1 cellular context compared by ENCODE assay signal in the genomic region with DNA sequence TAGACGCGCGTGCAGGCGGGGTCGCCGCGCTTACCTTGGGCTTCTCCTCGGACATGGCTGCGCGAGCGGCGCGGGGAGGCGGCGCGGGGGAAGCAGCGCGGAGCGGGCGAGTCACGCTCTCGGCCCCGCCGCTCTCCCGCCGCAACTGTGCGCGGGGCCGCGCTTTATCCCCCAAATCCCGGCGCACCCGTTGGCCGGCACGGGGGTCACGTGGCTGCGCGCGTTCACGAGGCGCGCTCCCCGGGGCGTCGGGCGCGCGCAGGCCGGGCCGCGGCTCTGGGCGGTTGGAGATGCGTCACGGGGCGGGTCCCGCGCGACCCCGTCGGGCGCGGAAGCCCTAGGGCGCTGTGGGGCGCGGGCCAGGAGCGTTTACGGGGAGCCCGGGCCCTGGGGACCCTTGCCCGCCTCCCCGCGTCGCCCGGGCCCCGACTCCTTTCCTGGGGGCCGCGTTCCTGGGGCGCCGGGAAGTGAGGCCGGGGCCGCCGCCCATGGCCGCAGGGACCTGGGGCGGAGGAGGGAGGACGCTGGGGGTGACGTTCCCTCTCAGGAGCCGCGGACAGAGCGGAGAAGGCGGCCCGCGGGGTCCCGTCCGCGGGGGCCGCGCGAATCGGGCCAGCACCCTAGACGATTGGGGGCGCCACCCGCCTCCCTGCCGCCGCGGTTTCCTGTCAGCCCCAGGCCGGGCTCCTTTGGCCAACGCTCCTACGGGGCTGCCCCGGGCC.
TF ChIP-seq lines count a peak whose summit lies in the region.

A gene (minus strand): TSS at position 149 of the 722 bp plus-strand sequence. CDS start 94 bp downstream, at position 55.

TF ChIP-seq in K562, 482 proteins besides CTCF, POLR2A, EP300 and RAD21 (continued from another document and continues in another):
- TF ChIP-seq, protein P1, sequence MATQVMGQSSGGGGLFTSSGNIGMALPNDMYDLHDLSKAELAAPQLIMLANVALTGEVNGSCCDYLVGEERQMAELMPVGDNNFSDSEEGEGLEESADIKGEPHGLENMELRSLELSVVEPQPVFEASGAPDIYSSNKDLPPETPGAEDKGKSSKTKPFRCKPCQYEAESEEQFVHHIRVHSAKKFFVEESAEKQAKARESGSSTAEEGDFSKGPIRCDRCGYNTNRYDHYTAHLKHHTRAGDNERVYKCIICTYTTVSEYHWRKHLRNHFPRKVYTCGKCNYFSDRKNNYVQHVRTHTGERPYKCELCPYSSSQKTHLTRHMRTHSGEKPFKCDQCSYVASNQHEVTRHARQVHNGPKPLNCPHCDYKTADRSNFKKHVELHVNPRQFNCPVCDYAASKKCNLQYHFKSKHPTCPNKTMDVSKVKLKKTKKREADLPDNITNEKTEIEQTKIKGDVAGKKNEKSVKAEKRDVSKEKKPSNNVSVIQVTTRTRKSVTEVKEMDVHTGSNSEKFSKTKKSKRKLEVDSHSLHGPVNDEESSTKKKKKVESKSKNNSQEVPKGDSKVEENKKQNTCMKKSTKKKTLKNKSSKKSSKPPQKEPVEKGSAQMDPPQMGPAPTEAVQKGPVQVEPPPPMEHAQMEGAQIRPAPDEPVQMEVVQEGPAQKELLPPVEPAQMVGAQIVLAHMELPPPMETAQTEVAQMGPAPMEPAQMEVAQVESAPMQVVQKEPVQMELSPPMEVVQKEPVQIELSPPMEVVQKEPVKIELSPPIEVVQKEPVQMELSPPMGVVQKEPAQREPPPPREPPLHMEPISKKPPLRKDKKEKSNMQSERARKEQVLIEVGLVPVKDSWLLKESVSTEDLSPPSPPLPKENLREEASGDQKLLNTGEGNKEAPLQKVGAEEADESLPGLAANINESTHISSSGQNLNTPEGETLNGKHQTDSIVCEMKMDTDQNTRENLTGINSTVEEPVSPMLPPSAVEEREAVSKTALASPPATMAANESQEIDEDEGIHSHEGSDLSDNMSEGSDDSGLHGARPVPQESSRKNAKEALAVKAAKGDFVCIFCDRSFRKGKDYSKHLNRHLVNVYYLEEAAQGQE (CRISPR knock-in tag; IDR thresholded peaks at IDR 0.05; ENCODE audit: low read depth), result peak; percentile 87
- TF ChIP-seq RHOXF2B (CRISPR knock-in tag; conservative IDR thresholded peaks at IDR 0.05) (no peak), ZNF668 (CRISPR knock-in tag; IDR thresholded peaks at IDR 0.05) (peak; percentile 95), KDM5B (IDR thresholded peaks at IDR 0.05; ENCODE audit: insufficient replicate concordance, low read depth, low read length) (peak; percentile 19), CCNT2 (IDR thresholded peaks at IDR 0.05; ENCODE audit: borderline replicate concordance, extremely low read depth, insufficient read length, low read depth, low read length) (peak; percentile 12), ZNF77 (CRISPR knock-in tag; IDR thresholded peaks at IDR 0.05) (no peak), SMAD1 (IDR thresholded peaks at IDR 0.05; ENCODE audit: low read depth, low read length, partially characterized antibody) (peak; percentile 62), ZNF644 (tag; IDR thresholded peaks at IDR 0.05; ENCODE audit: low read depth) (peak; percentile 99), POLR2H (tag; IDR thresholded peaks at IDR 0.05; ENCODE audit: low read depth) (peak; percentile 91), POLR2AphosphoS2 (IDR thresholded peaks at IDR 0.05; ENCODE audit: low read length) (no peak), ZNF212 (CRISPR knock-in tag; IDR thresholded peaks at IDR 0.05) (peak; percentile 5; the same call in 1 of the 2 replicates), HOXB6 (CRISPR knock-in tag; IDR thresholded peaks at IDR 0.05; ENCODE audit: borderline replicate concordance) (no peak), ZC3H4 (CRISPR knock-in tag; IDR thresholded peaks at IDR 0.05; ENCODE audit: borderline replicate concordance) (no peak; the same call in 1 of the 2 replicates), POLR2B (IDR thresholded peaks at IDR 0.05; ENCODE audit: low read depth, partially characterized antibody) (peak; percentile 60), CREM (IDR thresholded peaks at IDR 0.05; ENCODE audit: low read depth) (peak; percentile 79), DACH1 (IDR thresholded peaks at IDR 0.05; ENCODE audit: partially characterized antibody) (no peak), MCM5 (IDR thresholded peaks at IDR 0.05; ENCODE audit: low read depth) (no peak), KLF6 (CRISPR knock-in tag; IDR thresholded peaks at IDR 0.05; ENCODE audit: borderline replicate concordance) (no peak), RFX7 (CRISPR knock-in tag; IDR thresholded peaks at IDR 0.05) (no peak), SLC30A9 (CRISPR knock-in tag; IDR thresholded peaks at IDR 0.05) (peak; percentile 89; the same call in 1 of the 2 replicates), KHSRP (IDR thresholded peaks at IDR 0.05) (no peak), TBP (optimal IDR thresholded peaks at IDR 0.05; ENCODE audit: low read depth, low read length) (peak; percentile 81), ZNF584 (CRISPR knock-in tag; IDR thresholded peaks at IDR 0.05; ENCODE audit: low read depth) (peak; percentile 98), ZNF57 (CRISPR knock-in tag; IDR thresholded peaks at IDR 0.05) (no peak), NEUROD1 (IDR thresholded peaks at IDR 0.05; ENCODE audit: borderline replicate concordance, low read depth, low read length, partially characterized antibody) (no peak), GTF2F1 (IDR thresholded peaks at IDR 0.05; ENCODE audit: low read depth, low read length) (no peak), MED1 (CRISPR knock-in tag; IDR thresholded peaks at IDR 0.05; ENCODE audit: borderline replicate concordance) (no peak; the same call in 1 of the 2 replicates), SMAD3 (CRISPR knock-in tag; conservative IDR thresholded peaks at IDR 0.05) (peak; percentile 71; the same call in 1 of the 2 replicates), CREB1 (IDR thresholded peaks at IDR 0.05) (no peak; the same call in none of the 2 replicates), CREB1 (CRISPR knock-in tag; IDR thresholded peaks at IDR 0.05) (0 out of 2 replicates have a peak, but pooled peaks have one; percentile 7), SMAD4 (CRISPR knock-in tag; conservative IDR thresholded peaks at IDR 0.05) (peak; percentile 97), ZNF583 (CRISPR knock-in tag; IDR thresholded peaks at IDR 0.05) (peak; percentile 98), ZBTB17 (CRISPR knock-in tag; IDR thresholded peaks at IDR 0.05) (peak; percentile 86), NR1H2 (CRISPR knock-in tag; IDR thresholded peaks at IDR 0.05) (no peak), CBX8 (IDR thresholded peaks at IDR 0.05; ENCODE audit: borderline replicate concordance, extremely low read depth, low read depth, low read length, poor library complexity, severe bottlenecking) (no peak), RBM22 (IDR thresholded peaks at IDR 0.05; ENCODE audit: low read depth, low read length, poor library complexity, severe bottlenecking) (peak; percentile 13)
- TF ChIP-seq, protein P2, sequence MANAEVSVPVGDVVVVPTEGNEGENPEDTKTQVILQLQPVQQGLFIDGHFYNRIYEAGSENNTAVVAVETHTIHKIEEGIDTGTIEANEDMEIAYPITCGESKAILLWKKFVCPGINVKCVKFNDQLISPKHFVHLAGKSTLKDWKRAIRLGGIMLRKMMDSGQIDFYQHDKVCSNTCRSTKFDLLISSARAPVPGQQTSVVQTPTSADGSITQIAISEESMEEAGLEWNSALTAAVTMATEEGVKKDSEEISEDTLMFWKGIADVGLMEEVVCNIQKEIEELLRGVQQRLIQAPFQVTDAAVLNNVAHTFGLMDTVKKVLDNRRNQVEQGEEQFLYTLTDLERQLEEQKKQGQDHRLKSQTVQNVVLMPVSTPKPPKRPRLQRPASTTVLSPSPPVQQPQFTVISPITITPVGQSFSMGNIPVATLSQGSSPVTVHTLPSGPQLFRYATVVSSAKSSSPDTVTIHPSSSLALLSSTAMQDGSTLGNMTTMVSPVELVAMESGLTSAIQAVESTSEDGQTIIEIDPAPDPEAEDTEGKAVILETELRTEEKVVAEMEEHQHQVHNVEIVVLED (CRISPR knock-in tag; IDR thresholded peaks at IDR 0.05), result peak; percentile 73
- TF ChIP-seq, protein P3, sequence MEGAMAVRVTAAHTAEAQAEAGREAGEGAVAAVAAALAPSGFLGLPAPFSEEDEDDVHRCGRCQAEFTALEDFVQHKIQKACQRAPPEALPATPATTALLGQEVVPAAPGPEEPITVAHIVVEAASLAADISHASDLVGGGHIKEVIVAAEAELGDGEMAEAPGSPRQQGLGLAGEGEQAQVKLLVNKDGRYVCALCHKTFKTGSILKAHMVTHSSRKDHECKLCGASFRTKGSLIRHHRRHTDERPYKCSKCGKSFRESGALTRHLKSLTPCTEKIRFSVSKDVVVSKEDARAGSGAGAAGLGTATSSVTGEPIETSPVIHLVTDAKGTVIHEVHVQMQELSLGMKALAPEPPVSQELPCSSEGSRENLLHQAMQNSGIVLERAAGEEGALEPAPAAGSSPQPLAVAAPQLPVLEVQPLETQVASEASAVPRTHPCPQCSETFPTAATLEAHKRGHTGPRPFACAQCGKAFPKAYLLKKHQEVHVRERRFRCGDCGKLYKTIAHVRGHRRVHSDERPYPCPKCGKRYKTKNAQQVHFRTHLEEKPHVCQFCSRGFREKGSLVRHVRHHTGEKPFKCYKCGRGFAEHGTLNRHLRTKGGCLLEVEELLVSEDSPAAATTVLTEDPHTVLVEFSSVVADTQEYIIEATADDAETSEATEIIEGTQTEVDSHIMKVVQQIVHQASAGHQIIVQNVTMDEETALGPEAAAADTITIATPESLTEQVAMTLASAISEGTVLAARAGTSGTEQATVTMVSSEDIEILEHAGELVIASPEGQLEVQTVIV (CRISPR knock-in tag; IDR thresholded peaks at IDR 0.05; ENCODE audit: borderline replicate concordance), result peak; percentile 77; the same call in 1 of the 2 replicates
- TF ChIP-seq, protein P4, sequence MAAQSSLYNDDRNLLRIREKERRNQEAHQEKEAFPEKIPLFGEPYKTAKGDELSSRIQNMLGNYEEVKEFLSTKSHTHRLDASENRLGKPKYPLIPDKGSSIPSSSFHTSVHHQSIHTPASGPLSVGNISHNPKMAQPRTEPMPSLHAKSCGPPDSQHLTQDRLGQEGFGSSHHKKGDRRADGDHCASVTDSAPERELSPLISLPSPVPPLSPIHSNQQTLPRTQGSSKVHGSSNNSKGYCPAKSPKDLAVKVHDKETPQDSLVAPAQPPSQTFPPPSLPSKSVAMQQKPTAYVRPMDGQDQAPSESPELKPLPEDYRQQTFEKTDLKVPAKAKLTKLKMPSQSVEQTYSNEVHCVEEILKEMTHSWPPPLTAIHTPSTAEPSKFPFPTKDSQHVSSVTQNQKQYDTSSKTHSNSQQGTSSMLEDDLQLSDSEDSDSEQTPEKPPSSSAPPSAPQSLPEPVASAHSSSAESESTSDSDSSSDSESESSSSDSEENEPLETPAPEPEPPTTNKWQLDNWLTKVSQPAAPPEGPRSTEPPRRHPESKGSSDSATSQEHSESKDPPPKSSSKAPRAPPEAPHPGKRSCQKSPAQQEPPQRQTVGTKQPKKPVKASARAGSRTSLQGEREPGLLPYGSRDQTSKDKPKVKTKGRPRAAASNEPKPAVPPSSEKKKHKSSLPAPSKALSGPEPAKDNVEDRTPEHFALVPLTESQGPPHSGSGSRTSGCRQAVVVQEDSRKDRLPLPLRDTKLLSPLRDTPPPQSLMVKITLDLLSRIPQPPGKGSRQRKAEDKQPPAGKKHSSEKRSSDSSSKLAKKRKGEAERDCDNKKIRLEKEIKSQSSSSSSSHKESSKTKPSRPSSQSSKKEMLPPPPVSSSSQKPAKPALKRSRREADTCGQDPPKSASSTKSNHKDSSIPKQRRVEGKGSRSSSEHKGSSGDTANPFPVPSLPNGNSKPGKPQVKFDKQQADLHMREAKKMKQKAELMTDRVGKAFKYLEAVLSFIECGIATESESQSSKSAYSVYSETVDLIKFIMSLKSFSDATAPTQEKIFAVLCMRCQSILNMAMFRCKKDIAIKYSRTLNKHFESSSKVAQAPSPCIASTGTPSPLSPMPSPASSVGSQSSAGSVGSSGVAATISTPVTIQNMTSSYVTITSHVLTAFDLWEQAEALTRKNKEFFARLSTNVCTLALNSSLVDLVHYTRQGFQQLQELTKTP (IDR thresholded peaks at IDR 0.05; ENCODE audit: low read depth in 1 of 2, partially characterized antibody in 2 of 2), result no peak
- TF ChIP-seq, protein P5, sequence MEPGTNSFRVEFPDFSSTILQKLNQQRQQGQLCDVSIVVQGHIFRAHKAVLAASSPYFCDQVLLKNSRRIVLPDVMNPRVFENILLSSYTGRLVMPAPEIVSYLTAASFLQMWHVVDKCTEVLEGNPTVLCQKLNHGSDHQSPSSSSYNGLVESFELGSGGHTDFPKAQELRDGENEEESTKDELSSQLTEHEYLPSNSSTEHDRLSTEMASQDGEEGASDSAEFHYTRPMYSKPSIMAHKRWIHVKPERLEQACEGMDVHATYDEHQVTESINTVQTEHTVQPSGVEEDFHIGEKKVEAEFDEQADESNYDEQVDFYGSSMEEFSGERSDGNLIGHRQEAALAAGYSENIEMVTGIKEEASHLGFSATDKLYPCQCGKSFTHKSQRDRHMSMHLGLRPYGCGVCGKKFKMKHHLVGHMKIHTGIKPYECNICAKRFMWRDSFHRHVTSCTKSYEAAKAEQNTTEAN (CRISPR knock-in tag; IDR thresholded peaks at IDR 0.05), result no peak; the same call in 1 of the 2 replicates
- TF ChIP-seq, protein P6, sequence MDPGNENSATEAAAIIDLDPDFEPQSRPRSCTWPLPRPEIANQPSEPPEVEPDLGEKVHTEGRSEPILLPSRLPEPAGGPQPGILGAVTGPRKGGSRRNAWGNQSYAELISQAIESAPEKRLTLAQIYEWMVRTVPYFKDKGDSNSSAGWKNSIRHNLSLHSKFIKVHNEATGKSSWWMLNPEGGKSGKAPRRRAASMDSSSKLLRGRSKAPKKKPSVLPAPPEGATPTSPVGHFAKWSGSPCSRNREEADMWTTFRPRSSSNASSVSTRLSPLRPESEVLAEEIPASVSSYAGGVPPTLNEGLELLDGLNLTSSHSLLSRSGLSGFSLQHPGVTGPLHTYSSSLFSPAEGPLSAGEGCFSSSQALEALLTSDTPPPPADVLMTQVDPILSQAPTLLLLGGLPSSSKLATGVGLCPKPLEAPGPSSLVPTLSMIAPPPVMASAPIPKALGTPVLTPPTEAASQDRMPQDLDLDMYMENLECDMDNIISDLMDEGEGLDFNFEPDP (CRISPR knock-in tag; IDR thresholded peaks at IDR 0.05), result peak; percentile 82; the same call in 1 of the 2 replicates
- TF ChIP-seq, protein P7, sequence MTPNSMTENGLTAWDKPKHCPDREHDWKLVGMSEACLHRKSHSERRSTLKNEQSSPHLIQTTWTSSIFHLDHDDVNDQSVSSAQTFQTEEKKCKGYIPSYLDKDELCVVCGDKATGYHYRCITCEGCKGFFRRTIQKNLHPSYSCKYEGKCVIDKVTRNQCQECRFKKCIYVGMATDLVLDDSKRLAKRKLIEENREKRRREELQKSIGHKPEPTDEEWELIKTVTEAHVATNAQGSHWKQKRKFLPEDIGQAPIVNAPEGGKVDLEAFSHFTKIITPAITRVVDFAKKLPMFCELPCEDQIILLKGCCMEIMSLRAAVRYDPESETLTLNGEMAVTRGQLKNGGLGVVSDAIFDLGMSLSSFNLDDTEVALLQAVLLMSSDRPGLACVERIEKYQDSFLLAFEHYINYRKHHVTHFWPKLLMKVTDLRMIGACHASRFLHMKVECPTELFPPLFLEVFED (CRISPR knock-in tag; conservative IDR thresholded peaks at IDR 0.05), result 0 out of 2 replicates have a peak, but pooled peaks have one; percentile 18
- TF ChIP-seq, protein P8, sequence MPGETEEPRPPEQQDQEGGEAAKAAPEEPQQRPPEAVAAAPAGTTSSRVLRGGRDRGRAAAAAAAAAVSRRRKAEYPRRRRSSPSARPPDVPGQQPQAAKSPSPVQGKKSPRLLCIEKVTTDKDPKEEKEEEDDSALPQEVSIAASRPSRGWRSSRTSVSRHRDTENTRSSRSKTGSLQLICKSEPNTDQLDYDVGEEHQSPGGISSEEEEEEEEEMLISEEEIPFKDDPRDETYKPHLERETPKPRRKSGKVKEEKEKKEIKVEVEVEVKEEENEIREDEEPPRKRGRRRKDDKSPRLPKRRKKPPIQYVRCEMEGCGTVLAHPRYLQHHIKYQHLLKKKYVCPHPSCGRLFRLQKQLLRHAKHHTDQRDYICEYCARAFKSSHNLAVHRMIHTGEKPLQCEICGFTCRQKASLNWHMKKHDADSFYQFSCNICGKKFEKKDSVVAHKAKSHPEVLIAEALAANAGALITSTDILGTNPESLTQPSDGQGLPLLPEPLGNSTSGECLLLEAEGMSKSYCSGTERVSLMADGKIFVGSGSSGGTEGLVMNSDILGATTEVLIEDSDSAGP (CRISPR knock-in tag; IDR thresholded peaks at IDR 0.05), result no peak
